In genomic region chr1:88327391-88328267, GRCh38 we compare ENCODE assay signal across 10 cellular contexts.
DNase-seq lines count a peak whose midpoint lies in the region; ATAC-seq, FAIRE-seq and TF ChIP-seq lines count a peak whose summit lies in the region.
"Had no signal": no experiment of that assay in that cellular context is flagged by ENCODE, and none has a peak within 500 bp of the region (broad histone marks: within the 10 kb centered on the region; RNA-seq: fewer than 3 reads in every experiment).

No MANE protein-coding gene starts in this region.

- peak overlapping the region; percentile 44 for H3K4me2 ChIP-seq in astrocyte (ENCODE audit: low read length)

- WGBS in psoas muscle, 3 donors, result 68 to 70% (median 69%) methylated on average over 5 of the region's 5 CpGs

- peak; percentile 96 for FAIRE-seq in astrocyte (lab: Jason Lieb, UNC)

- TF ChIP-seq CTCF in AG04449 (IDR thresholded peaks at IDR 0.05; ENCODE audit: insufficient read depth, low read length, missing control alignments) (no peak), astrocyte (IDR thresholded peaks at IDR 0.05; ENCODE audit: insufficient read depth, low read depth, low read length) (no peak), psoas muscle (IDR thresholded peaks at IDR 0.05) (no peak), coronary artery (IDR thresholded peaks at IDR 0.05) (no peak)

- H3K9me3 ChIP-seq in astrocyte (ENCODE audit: insufficient read depth, low read depth, low read length) (no peaks in the 10 kb centered on the region), psoas muscle (no peaks in the 10 kb centered on the region)

- H3K79me2 ChIP-seq in astrocyte (ENCODE audit: insufficient read depth, low read length), result no peaks in the 10 kb centered on the region

- H2AFZ ChIP-seq in astrocyte (ENCODE audit: low read depth, low read length), result peak overlapping the region; percentile 39

- H3K9ac ChIP-seq in astrocyte (ENCODE audit: low read length), result no peak overlapping the region

- H3K27me3 ChIP-seq in astrocyte (ENCODE audit: insufficient read depth, low read length) (no peaks in the 10 kb centered on the region), psoas muscle (ENCODE audit: insufficient read depth in 3 of 3, low read length in 2 of 3) (no peaks in the 10 kb centered on the region)

- peak; percentile 58 for ATAC-seq in HG03342 (IDR thresholded peaks at IDR 0.05; ENCODE audit: unreplicated experiment)
- ATAC-seq in psoas muscle, result no peak
- no peak for ATAC-seq in naive thymus-derived CD8-positive, alpha-beta T cell

- peak overlapping the region; percentile 59 for H3K27ac Mint-ChIP-seq in astrocyte (ENCODE audit: unreplicated experiment)
- H3K27ac Mint-ChIP-seq in naive thymus-derived CD8-positive, alpha-beta T cell, result no peak overlapping the region

- H3K4me1 ChIP-seq in astrocyte (ENCODE audit: insufficient read depth, low read length) (peaks cover 11% of the 10 kb centered on the region), psoas muscle (no peaks in the 10 kb centered on the region)

- H3K4me1 Mint-ChIP-seq in astrocyte (ENCODE audit: low read depth, unreplicated experiment), result peaks cover 16% of the 10 kb centered on the region
- no peaks in the 10 kb centered on the region for H3K4me1 Mint-ChIP-seq in naive thymus-derived CD8-positive, alpha-beta T cell

- peak overlapping the region; percentile 55 for H3K27ac ChIP-seq in astrocyte (ENCODE audit: low read depth, low read length)
- H3K27ac ChIP-seq in psoas muscle, result no peak overlapping the region
- H3K27ac ChIP-seq in coronary artery, result peak overlapping the region in 1 of 2 donors; percentile 5

- intact Hi-C loops in psoas muscle (cut with DNase I), result no loop called here

- H3K4me3 ChIP-seq in AG04449 (ENCODE audit: low read depth, low read length) (no peak overlapping the region), astrocyte (ENCODE audit: insufficient read depth, low read depth, low read length) (no peak overlapping the region), psoas muscle (no peak overlapping the region), coronary artery (no peak overlapping the region)

- no peaks in the 10 kb centered on the region for H3K36me3 Mint-ChIP-seq in astrocyte (ENCODE audit: low read depth, unreplicated experiment)
- H3K36me3 Mint-ChIP-seq in naive thymus-derived CD8-positive, alpha-beta T cell, result no peaks in the 10 kb centered on the region
- H3K36me3 Mint-ChIP-seq: brain had no signal

- POLR2A ChIA-PET in AG04449 (lab: Yijun Ruan, JAX), result interaction anchor here (0.7 kb wide), 1 partner anchor 855 kb away, joined by 3 read pairs; no protein-coding TSS in a partner anchor
- POLR2A ChIA-PET in naive thymus-derived CD8-positive, alpha-beta T cell (lab: Charles Lee), result no interaction called here

- H3K9me3 Mint-ChIP-seq in astrocyte (ENCODE audit: unreplicated experiment), result peaks cover 2% of the 10 kb centered on the region
- H3K9me3 Mint-ChIP-seq in naive thymus-derived CD8-positive, alpha-beta T cell, result peaks cover 0 to 3% (median 0%) of the 10 kb centered on the region in 9 donors
- H3K9me3 Mint-ChIP-seq: brain had no signal

- peak overlapping the region; percentile 40 for H3K4me3 Mint-ChIP-seq in astrocyte (ENCODE audit: unreplicated experiment)
- H3K4me3 Mint-ChIP-seq in naive thymus-derived CD8-positive, alpha-beta T cell, result no peak overlapping the region
- H3K4me3 Mint-ChIP-seq: brain had no signal

- no peaks in the 10 kb centered on the region for H4K20me1 ChIP-seq in astrocyte (ENCODE audit: insufficient read depth, low read length)

- H3K36me3 ChIP-seq in astrocyte (ENCODE audit: insufficient read depth, low read length) (no peaks in the 10 kb centered on the region), psoas muscle (ENCODE audit: insufficient read depth in 1 of 2, low read depth in 1 of 2) (no peaks in the 10 kb centered on the region)

- DNase-seq in AG04449 (ENCODE audit: low read depth, low spot score) (peak; percentile 79), astrocyte (ENCODE audit: low read depth) (peak; percentile 92), left kidney (ENCODE audit: low read depth, low spot score) (peak; percentile 15), psoas muscle (no peak), GDM1 (lab: John Stamatoyannopoulos, UW) (no peak), coronary artery (ENCODE audit: low spot score) (no peak)
- DNase-seq in naive thymus-derived CD8-positive, alpha-beta T cell, result no peak
- DNase-seq: GF-D8 had no signal

- CTCF ChIA-PET in AG04449 (lab: Yijun Ruan, JAX), result interaction anchor here (1.1 to 1.5 kb wide), 2 partner anchors 9 to 11 kb away, joined by 3 to 4 read pairs; no protein-coding TSS in a partner anchor

- H3K27me3 Mint-ChIP-seq in astrocyte (ENCODE audit: low read depth, unreplicated experiment), result no peaks in the 10 kb centered on the region
- peaks cover 0 to 5% (median 0%) of the 10 kb centered on the region in 5 donors for H3K27me3 Mint-ChIP-seq in naive thymus-derived CD8-positive, alpha-beta T cell

Comparison
In these comparisons a context has a peak if more than half of its experiments do, and no peak if none do; other contexts are left out.
1. DNase-seq: peak in AG04449 (single experiment), astrocyte (single experiment) and left kidney (single experiment); none in psoas muscle (0 of 2), GDM1 (single experiment), naive thymus-derived CD8-positive, alpha-beta T cell (0 of 10) and coronary artery (single experiment).